Comparison of ENCODE assay signal across 17 cellular contexts in the genomic region with DNA sequence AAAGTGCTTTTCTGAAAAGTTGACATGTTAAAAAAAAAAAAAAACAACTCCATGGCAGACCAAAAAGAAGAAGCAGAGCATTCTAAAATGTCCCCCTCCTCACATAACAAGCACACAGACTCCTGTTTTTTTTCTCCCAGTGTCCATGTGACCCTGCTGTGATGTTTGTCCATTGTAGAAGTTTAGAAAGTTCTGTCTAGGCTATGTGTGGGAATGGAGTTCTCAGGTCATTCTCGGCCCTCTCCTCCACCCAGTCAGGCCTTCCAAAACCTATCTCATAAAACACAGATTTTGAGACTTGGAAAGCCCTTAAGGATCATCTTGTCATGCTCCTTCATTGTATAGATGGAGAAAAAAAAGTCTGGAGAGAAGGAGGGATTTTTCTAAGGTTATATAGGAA. TPM values are rescaled to one million over a fixed set of nuclear protein-coding genes. Genes with fewer than 3 reads are reported as not detected.
A peak's percentile ranks its signal among the peaks of the same experiment; 100 is the strongest.
DNase-seq lines count a peak whose midpoint lies in the region; ATAC-seq and TF ChIP-seq lines count a peak whose summit lies in the region.
"Had no signal": no experiment of that assay in that cellular context is flagged by ENCODE, and none has a peak within 500 bp of the region (broad histone marks: within the 10 kb centered on the region; RNA-seq: fewer than 3 reads in every experiment).

No MANE protein-coding gene starts in this region.

- no peaks in the 10 kb centered on the region for H3K9me2 ChIP-seq in SK-N-SH

- POLR2A ChIA-PET in SK-N-SH (lab: Yijun Ruan, JAX) = no interaction called here

- no peaks in the 10 kb centered on the region for H3F3A ChIP-seq in SK-N-SH (replicated peaks; ENCODE audit: insufficient read depth)

- H3K4me1 ChIP-seq in breast epithelium = no peaks in the 10 kb centered on the region
- peaks cover 0 to 2% of the 10 kb centered on the region in 2 donors for H3K4me1 ChIP-seq in lung (ENCODE audit: control insufficient read depth in 2 of 2, insufficient read depth in 2 of 2, low read length in 2 of 2)
- peaks cover 0 to 8% (median 0%) of the 10 kb centered on the region in 5 donors for H3K4me1 ChIP-seq in subcutaneous abdominal adipose tissue (ENCODE audit: control insufficient read depth in 5 of 5, insufficient read depth in 5 of 5, low read length in 5 of 5)
- no peaks in the 10 kb centered on the region; a peak in 1 of 4 replicates for H3K4me1 ChIP-seq in SK-N-SH (ENCODE audit: control insufficient read depth in 1 of 2, insufficient read depth in 2 of 2, low read depth in 1 of 2, low read length in 1 of 2)
- H3K4me1 ChIP-seq: pancreas had no signal

- 12 to 40% methylated on average over 1 of the region's 1 CpG for WGBS in lung, 2 donors
- WGBS in SK-N-SH (ENCODE audit: low lambda C conversion rate) = 18% methylated on average over 1 of the region's 1 CpG
- WGBS in lower leg skin, 2 donors = 21 to 43% methylated on average over 1 of the region's 1 CpG

- TF ChIP-seq CTCF in GM12865 (IDR thresholded peaks at IDR 0.05; ENCODE audit: insufficient read depth, low read depth, low read length, missing control alignments) (no peak), breast epithelium (IDR thresholded peaks at IDR 0.05) (no peak), lung (IDR thresholded peaks at IDR 0.05; ENCODE audit: control extremely low read depth, extremely low read depth) (no peak), SK-N-SH (IDR thresholded peaks at IDR 0.05) (no peak), lower leg skin (IDR thresholded peaks at IDR 0.05) (no peak)

- no peak for TF ChIP-seq EP300 in SK-N-SH (IDR thresholded peaks at IDR 0.05; ENCODE audit: borderline replicate concordance in 1 of 2, low read depth in 1 of 2, low read length in 1 of 2)

- CTCF ChIA-PET in SK-N-SH (lab: Yijun Ruan, JAX) = no interaction called here

- H3K9ac ChIP-seq in subcutaneous abdominal adipose tissue (ENCODE audit: low read length in 5 of 5) (peak overlapping the region in 4 of 5 donors; percentile 56 to 77 (median 62)), SK-N-SH (no peak overlapping the region)

- no peak for ATAC-seq in lung (ENCODE audit: insufficient read depth, low FRiP score)
- ATAC-seq: activated CD8-positive, alpha-beta T cell treated with anti-CD3 and anti-CD28 coated beads, Interleukin-2, amount 10 ng/mL, durations not matched to agents 7 days and 5 days had no signal

- H3K27me3 ChIP-seq in breast epithelium (no peaks in the 10 kb centered on the region), lung (ENCODE audit: control insufficient read depth, insufficient read depth) (no peaks in the 10 kb centered on the region), subcutaneous abdominal adipose tissue (ENCODE audit: control insufficient read depth in 5 of 5, insufficient read depth in 4 of 5, low read length in 5 of 5) (no peaks in the 10 kb centered on the region), SK-N-SH (ENCODE audit: insufficient read depth) (no peaks in the 10 kb centered on the region)
- H3K27me3 ChIP-seq: MG63, pancreas had no signal

- H3K9me3 ChIP-seq in breast epithelium (peaks cover 0 to 1% of the 10 kb centered on the region in 2 donors), lung (ENCODE audit: control insufficient read depth in 2 of 2, insufficient read depth in 1 of 2, low read length in 1 of 2) (no peaks in the 10 kb centered on the region), subcutaneous abdominal adipose tissue (ENCODE audit: control insufficient read depth in 5 of 5, low read length in 5 of 5) (no peaks in the 10 kb centered on the region), SK-N-SH (no peaks in the 10 kb centered on the region)
- H3K9me3 ChIP-seq: MG63 had no signal

- peak overlapping the region; percentile 32 for H3K4me3 ChIP-seq in GM12865 (ENCODE audit: low read depth, low read length)
- peak overlapping the region; percentile 33 to 60 (median 41) for H3K4me3 ChIP-seq in breast epithelium
- H3K4me3 ChIP-seq in lung = peak overlapping the region; percentile 45
- H3K4me3 ChIP-seq in subcutaneous abdominal adipose tissue (ENCODE audit: low read depth in 1 of 5, low read length in 5 of 5) = peak overlapping the region; percentile 30 to 72 (median 58)
- no peak overlapping the region for H3K4me3 ChIP-seq in SK-N-SH (ENCODE audit: low read depth in 2 of 2, low read length in 1 of 2)
- no peak overlapping the region for H3K4me3 ChIP-seq in lower leg skin (ENCODE audit: low read depth, poor library complexity, severe bottlenecking)
- H3K4me3 ChIP-seq: MG63 had no signal

- H3K4me2 ChIP-seq in SK-N-SH = no peak overlapping the region

- TF ChIP-seq RAD21 in SK-N-SH (IDR thresholded peaks at IDR 0.05; ENCODE audit: low read length) = no peak

- H3K36me3 ChIP-seq in breast epithelium (no peaks in the 10 kb centered on the region), lung (ENCODE audit: control insufficient read depth in 2 of 2, insufficient read depth in 2 of 2, low read length in 2 of 2) (no peaks in the 10 kb centered on the region), subcutaneous abdominal adipose tissue (ENCODE audit: control insufficient read depth in 5 of 5, insufficient read depth in 5 of 5, low read length in 5 of 5) (no peaks in the 10 kb centered on the region), SK-N-SH (replicated peaks in 1 of 2; ENCODE audit: control insufficient read depth in 1 of 2, insufficient read depth in 2 of 2, low read length in 1 of 2) (no peaks in the 10 kb centered on the region)
- H3K36me3 ChIP-seq: MG63, pancreas had no signal

- DNase-seq in GM12865 (ENCODE audit: low read depth) = no peak
- no peak for DNase-seq in breast epithelium (ENCODE audit: low spot score in 2 of 2)
- DNase-seq in lung (ENCODE audit: low spot score) = no peak
- DNase-seq in SK-N-SH = no peak
- no peak for DNase-seq in NK-92 (lab: John Stamatoyannopoulos, UW; ENCODE audit: unreplicated experiment)
- DNase-seq in lower leg skin (ENCODE audit: low spot score in 2 of 2) = no peak
- DNase-seq in activated T-cell treated with anti-CD3 and anti-CD28 coated beads for 4 hours = no peak
- DNase-seq: activated B cell treated with CpG ODN at 0.5 μM for 24 hours; activated CD8-positive, alpha-beta T cell treated with anti-CD3 and anti-CD28 coated beads, Interleukin-2, amount 10 ng/mL, durations not matched to agents 7 days and 5 days; effector CD8-positive, alpha-beta T cell; kidney glomerular epithelial cell; MG63; NCI-H187 treated with DMSO at 0.1 percent for 48 hours; NCI-H345; pancreas; stimulated activated naive CD4-positive, alpha-beta T cell had no signal

- intact Hi-C loops in breast epithelium (cut with DNase I; ENCODE audit: low total_unique reads) = no loop called here
- intact Hi-C loops in lower leg skin (cut with DNase I; ENCODE audit: low total_unique reads) = no loop called here

- H2AFZ ChIP-seq in SK-N-SH (ENCODE audit: low read depth) = no peak overlapping the region

- H4K20me1 ChIP-seq in SK-N-SH (ENCODE audit: insufficient read depth) = no peaks in the 10 kb centered on the region

- peak overlapping the region in 1 of 2 donors; percentile 58 for H3K27ac ChIP-seq in breast epithelium
- H3K27ac ChIP-seq in lung (ENCODE audit: low read depth in 1 of 2, low read length in 1 of 2) = peak overlapping the region in 1 of 2 donors; percentile 75
- H3K27ac ChIP-seq in subcutaneous abdominal adipose tissue (ENCODE audit: low read depth, low read length) = peak overlapping the region; percentile 89
- H3K27ac ChIP-seq in SK-N-SH (ENCODE audit: low read depth in 2 of 2, low read length in 1 of 2) = no peak overlapping the region

- no peak for TF ChIP-seq POLR2A in breast epithelium (IDR thresholded peaks at IDR 0.05)
- TF ChIP-seq POLR2A in lower leg skin (IDR thresholded peaks at IDR 0.05) = no peak

- H3K79me2 ChIP-seq in SK-N-SH (ENCODE audit: insufficient read depth) = no peaks in the 10 kb centered on the region

TF ChIP-seq in SK-N-SH, 30 proteins besides CTCF, POLR2A, EP300 and RAD21 (continues in another document):
- TF ChIP-seq, protein P1, sequence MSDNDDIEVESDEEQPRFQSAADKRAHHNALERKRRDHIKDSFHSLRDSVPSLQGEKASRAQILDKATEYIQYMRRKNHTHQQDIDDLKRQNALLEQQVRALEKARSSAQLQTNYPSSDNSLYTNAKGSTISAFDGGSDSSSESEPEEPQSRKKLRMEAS (IDR thresholded peaks at IDR 0.05; ENCODE audit: low read depth) = no peak
- TF ChIP-seq SIN3A (IDR thresholded peaks at IDR 0.05; ENCODE audit: borderline replicate concordance, low read depth, low read length) = no peak
- no peak for TF ChIP-seq JUND (IDR thresholded peaks at IDR 0.05)
- no peak for TF ChIP-seq POLR2AphosphoS5 (IDR thresholded peaks at IDR 0.05; ENCODE audit: low read depth, low read length)
- TF ChIP-seq GATA2 (CRISPR knock-in tag; IDR thresholded peaks at IDR 0.05) = no peak
- no peak for TF ChIP-seq RFX5 (IDR thresholded peaks at IDR 0.05; ENCODE audit: low read length)
- TF ChIP-seq, protein P2, sequence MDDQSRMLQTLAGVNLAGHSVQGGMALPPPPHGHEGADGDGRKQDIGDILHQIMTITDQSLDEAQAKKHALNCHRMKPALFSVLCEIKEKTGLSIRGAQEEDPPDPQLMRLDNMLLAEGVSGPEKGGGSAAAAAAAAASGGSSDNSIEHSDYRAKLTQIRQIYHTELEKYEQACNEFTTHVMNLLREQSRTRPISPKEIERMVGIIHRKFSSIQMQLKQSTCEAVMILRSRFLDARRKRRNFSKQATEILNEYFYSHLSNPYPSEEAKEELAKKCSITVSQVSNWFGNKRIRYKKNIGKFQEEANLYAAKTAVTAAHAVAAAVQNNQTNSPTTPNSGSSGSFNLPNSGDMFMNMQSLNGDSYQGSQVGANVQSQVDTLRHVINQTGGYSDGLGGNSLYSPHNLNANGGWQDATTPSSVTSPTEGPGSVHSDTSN (IDR thresholded peaks at IDR 0.05) = no peak
- TF ChIP-seq RXRA (IDR thresholded peaks at IDR 0.05; ENCODE audit: borderline replicate concordance, low read depth) = no peak
- TF ChIP-seq FOXJ3 (CRISPR knock-in tag; IDR thresholded peaks at IDR 0.05) = no peak
- TF ChIP-seq YY1 (IDR thresholded peaks at IDR 0.05; ENCODE audit: low read depth) = no peak

RNA-seq across cellular contexts. Expression of a gene that starts 0.7 kb away (rescaled TPM):
- total RNA-seq in breast epithelium = 10 to 100 TPM; 10.7 to 23.8 (median 18.4) TPM
- total RNA-seq in lung = 10 to 100 TPM; 24.6 to 31.5 TPM
- polyA plus RNA-seq in lung = 10 to 100 TPM; 25.7 to 27.1 TPM
- 0.03 and 0.16 TPM in 2 replicates for polyA plus RNA-seq in SK-N-SH (2012; rRNA removed)
- polyA plus RNA-seq in SK-N-SH (2012; cell fraction: cytosol; rRNA removed) = 0.08 and 0.17 TPM in 2 replicates
- 0.25 and 0.36 TPM in 2 replicates for polyA plus RNA-seq in SK-N-SH (2012; cell fraction: nucleus; rRNA removed)
- 10 to 100 TPM in 1 of 4 donors, 1 to 10 TPM in 3; 6.9 to 12.7 (median 7.3) TPM for total RNA-seq in lower leg skin

RNA-seq across cellular contexts. Expression of a gene that starts 48.2 kb away (rescaled TPM):
- 1 to 10 TPM in 1 of 3 donors, not detected in 2; 2.6 TPM for total RNA-seq in breast epithelium
- not detected for total RNA-seq in lung
- not detected for polyA plus RNA-seq in lung
- not detected in 2 replicates for polyA plus RNA-seq in SK-N-SH (2012; rRNA removed)
- polyA plus RNA-seq in SK-N-SH (2012; cell fraction: cytosol; rRNA removed) = not detected in 2 replicates
- not detected in 2 replicates for polyA plus RNA-seq in SK-N-SH (2012; cell fraction: nucleus; rRNA removed)
- total RNA-seq in lower leg skin = 10 to 100 TPM in 1 of 4 donors, not detected in 3; 10.3 TPM
- total RNA-seq: activated B cell treated with CpG ODN at 0.5 μM for 24 hours; activated CD8-positive, alpha-beta T cell treated with anti-CD3 and anti-CD28 coated beads, Interleukin-2, amount 10 ng/mL, durations not matched to agents 7 days and 5 days; pancreas had no signal
- polyA plus RNA-seq: pancreas had no signal

Comparison
In these comparisons a context has a peak if more than half of its experiments do, and no peak if none do; other contexts are left out.
1. H3K4me3 ChIP-seq: peak in GM12865 (single experiment), breast epithelium (3 of 3), lung (single experiment) and subcutaneous abdominal adipose tissue (5 of 5); none in SK-N-SH (0 of 2) and lower leg skin (single experiment).